ENCODE assay signal across 17 cellular contexts in the genomic region with DNA sequence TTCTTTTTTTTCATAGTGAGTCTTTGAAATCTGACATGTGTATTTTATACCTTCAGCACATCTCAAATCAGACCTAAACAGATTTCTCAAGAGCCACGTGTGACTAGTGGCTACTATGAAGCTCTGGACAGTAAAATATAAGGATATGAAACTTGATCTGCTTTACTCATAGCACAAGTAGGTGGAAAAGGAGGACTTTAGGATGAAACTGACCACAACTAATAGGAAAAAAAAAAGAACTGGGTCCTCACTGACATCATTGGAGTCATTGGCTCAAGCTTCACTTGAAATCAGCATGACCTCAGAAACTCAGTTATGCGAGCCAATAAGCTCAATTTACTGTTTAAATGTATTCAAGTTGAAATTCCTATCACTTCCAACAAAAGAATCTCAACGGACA. TPM values are rescaled to one million over a fixed set of nuclear protein-coding genes. Genes with fewer than 3 reads are reported as not detected.
DNase-seq lines count a peak whose midpoint lies in the region; ATAC-seq and TF ChIP-seq lines count a peak whose summit lies in the region.
"Had no signal": no experiment of that assay in that cellular context is flagged by ENCODE, and none has a peak within 500 bp of the region (broad histone marks: within the 10 kb centered on the region; RNA-seq: fewer than 3 reads in every experiment).

No MANE protein-coding gene starts in this region.

- H3K9me3 ChIP-seq in HCT116 (ENCODE audit: control insufficient read depth in 1 of 2, insufficient read depth in 1 of 2, low read depth in 1 of 2, low read length in 2 of 2) = no peaks in the 10 kb centered on the region
- H3K9me3 ChIP-seq: gastrocnemius medialis had no signal

- CTCF ChIA-PET in HCT116 (lab: Charles Lee) = interaction anchor here (1.3 kb wide), 1 partner anchor 107 kb away, joined by 3 read pairs; no protein-coding TSS in a partner anchor

- no TSS peak for BruUV-seq in HCT116 (replicated peaks; lab: Mats Ljungman, UMichigan)

- intact Hi-C loops in HCT116 (cut with micrococcal nuclease) = no loop called here

- peaks cover 4% of the 10 kb centered on the region in 2 experiments; a peak in 3 of 4 replicates for H3K4me1 ChIP-seq in HCT116 (ENCODE audit: control insufficient read depth in 1 of 2, insufficient read depth in 2 of 2, low read length in 2 of 2)
- H3K4me1 ChIP-seq: gastrocnemius medialis had no signal

- H3K4me3 ChIP-seq in HCT116 (replicated peaks in 1 of 2; ENCODE audit: low read depth in 1 of 2, low read length in 2 of 2) (no peak overlapping the region), fibroblast of villous mesenchyme (ENCODE audit: low read depth, low read length) (no peak overlapping the region)
- H3K4me3 ChIP-seq: gastrocnemius medialis, lung had no signal

- ATAC-seq in HCT116 (no peak), HG03097 (IDR thresholded peaks at IDR 0.05; ENCODE audit: low FRiP score, unreplicated experiment) (no peak), GM21825 (IDR thresholded peaks at IDR 0.05; ENCODE audit: unreplicated experiment) (no peak)
- ATAC-seq: gastrocnemius medialis; stimulated activated naive CD8-positive, alpha-beta T cell treated with anti-CD3 and anti-CD28 coated beads, Interleukin-15, amount 100 ng/mL, for 72 hours had no signal

- POLR2A ChIA-PET in HCT116 (lab: Charles Lee) = no interaction called here

- peak; percentile 14 for DNase-seq in AG08395 (ENCODE audit: low spot score)
- no peak for DNase-seq in HCT116 (ENCODE audit: low read depth, low spot score)
- peak; percentile 34 for DNase-seq in amniotic epithelial cell (ENCODE audit: low read depth)
- DNase-seq in fibroblast of villous mesenchyme (ENCODE audit: low read depth) = peak; percentile 11
- DNase-seq in hippocampal formation (lab: John Stamatoyannopoulos, UW) = no peak
- no peak for DNase-seq in GDM1 (lab: John Stamatoyannopoulos, UW)
- DNase-seq: activated CD4-positive, alpha-beta T cell treated with anti-CD3 and anti-CD28 coated beads, Interleukin-2, amount 50 U/mL, for 4 hours; activated naive CD8-positive, alpha-beta T cell treated with anti-CD3 and anti-CD28 coated beads, Interleukin-2, amount 10 ng/mL, durations not matched to agents 7 days and 5 days; activated T-cell treated with anti-CD3 and anti-CD28 coated beads, Interleukin-2, amount 50 U/mL, for 48 hours; COR-L47; gastrocnemius medialis; NCI-H2081 treated with DMSO at 0.1 percent for 48 hours; NCI-H526 treated with DMSO at 0.1 percent for 48 hours; stimulated activated naive CD8-positive, alpha-beta T cell treated with anti-CD3 and anti-CD28 coated beads, Interleukin-15, amount 100 ng/mL, for 72 hours had no signal

- TF ChIP-seq CTCF in HCT116 (IDR thresholded peaks at IDR 0.05 in 2 of 3, conservative IDR thresholded peaks at IDR 0.05 in 1 of 3; ENCODE audit: borderline replicate concordance in 1 of 3, insufficient read depth in 1 of 3, low read depth in 2 of 3, low read length in 2 of 3) (no peak), fibroblast of villous mesenchyme (IDR thresholded peaks at IDR 0.05; ENCODE audit: insufficient read depth, low read depth, low read length) (no peak)

- no peaks in the 10 kb centered on the region for H4K20me1 ChIP-seq in HCT116 (ENCODE audit: insufficient read depth)

- no peak for TF ChIP-seq RAD21 in HCT116 (IDR thresholded peaks at IDR 0.05; ENCODE audit: low read depth)

- no peaks in the 10 kb centered on the region for H3K9me2 ChIP-seq in HCT116 (ENCODE audit: insufficient read depth)

- H3K27me3 ChIP-seq in HCT116 (ENCODE audit: insufficient read depth, low read length) = no peaks in the 10 kb centered on the region
- H3K27me3 ChIP-seq: gastrocnemius medialis had no signal

- RAD21 ChIA-PET in HCT116 (lab: Charles Lee; ENCODE audit: low non-redundant PET in 1 of 2, low total read pairs in 2 of 2, uncharacterized antibody in 2 of 2, unreplicated experiment in 2 of 2) = no interaction called here

- H3K9ac ChIP-seq in HCT116 (ENCODE audit: low read length) = no peak overlapping the region

- H3K4me2 ChIP-seq in HCT116 (ENCODE audit: low read length) = no peak overlapping the region

- no peak overlapping the region for H3K27ac ChIP-seq in HCT116 (ENCODE audit: low read depth, low read length)
- H3K27ac ChIP-seq: gastrocnemius medialis had no signal

- no peaks in the 10 kb centered on the region for H3K79me2 ChIP-seq in HCT116 (ENCODE audit: insufficient read depth, low read length)

- H3K36me3 ChIP-seq in HCT116 (ENCODE audit: control insufficient read depth in 1 of 2, insufficient read depth in 2 of 2, low read length in 2 of 2) = no peaks in the 10 kb centered on the region
- H3K36me3 ChIP-seq: gastrocnemius medialis had no signal

- no peak for TF ChIP-seq POLR2A in HCT116 (IDR thresholded peaks at IDR 0.05; ENCODE audit: borderline replicate concordance, extremely low read depth, insufficient read depth, insufficient read length)

- peak overlapping the region; percentile 32 for H2AFZ ChIP-seq in HCT116 (ENCODE audit: low read depth, low read length, poor library complexity, severe bottlenecking)

TF ChIP-seq in HCT116, 20 proteins besides CTCF, POLR2A, EP300 and RAD21 (continues in another document):
- TF ChIP-seq, protein P1, sequence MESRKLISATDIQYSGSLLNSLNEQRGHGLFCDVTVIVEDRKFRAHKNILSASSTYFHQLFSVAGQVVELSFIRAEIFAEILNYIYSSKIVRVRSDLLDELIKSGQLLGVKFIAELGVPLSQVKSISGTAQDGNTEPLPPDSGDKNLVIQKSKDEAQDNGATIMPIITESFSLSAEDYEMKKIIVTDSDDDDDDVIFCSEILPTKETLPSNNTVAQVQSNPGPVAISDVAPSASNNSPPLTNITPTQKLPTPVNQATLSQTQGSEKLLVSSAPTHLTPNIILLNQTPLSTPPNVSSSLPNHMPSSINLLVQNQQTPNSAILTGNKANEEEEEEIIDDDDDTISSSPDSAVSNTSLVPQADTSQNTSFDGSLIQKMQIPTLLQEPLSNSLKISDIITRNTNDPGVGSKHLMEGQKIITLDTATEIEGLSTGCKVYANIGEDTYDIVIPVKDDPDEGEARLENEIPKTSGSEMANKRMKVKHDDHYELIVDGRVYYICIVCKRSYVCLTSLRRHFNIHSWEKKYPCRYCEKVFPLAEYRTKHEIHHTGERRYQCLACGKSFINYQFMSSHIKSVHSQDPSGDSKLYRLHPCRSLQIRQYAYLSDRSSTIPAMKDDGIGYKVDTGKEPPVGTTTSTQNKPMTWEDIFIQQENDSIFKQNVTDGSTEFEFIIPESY (IDR thresholded peaks at IDR 0.05; ENCODE audit: extremely low read depth, insufficient replicate concordance, low read length) = no peak
- TF ChIP-seq ELF1 (IDR thresholded peaks at IDR 0.05; ENCODE audit: borderline replicate concordance, low read depth) = no peak
- no peak for TF ChIP-seq ZFX (IDR thresholded peaks at IDR 0.05)
- no peak for TF ChIP-seq ZNF274 (IDR thresholded peaks at IDR 0.05; ENCODE audit: low read depth, low read length)
- no peak for TF ChIP-seq TCF7L2 (IDR thresholded peaks at IDR 0.05; ENCODE audit: borderline replicate concordance, extremely low read depth, insufficient read depth, insufficient read length)
- TF ChIP-seq, protein P2, sequence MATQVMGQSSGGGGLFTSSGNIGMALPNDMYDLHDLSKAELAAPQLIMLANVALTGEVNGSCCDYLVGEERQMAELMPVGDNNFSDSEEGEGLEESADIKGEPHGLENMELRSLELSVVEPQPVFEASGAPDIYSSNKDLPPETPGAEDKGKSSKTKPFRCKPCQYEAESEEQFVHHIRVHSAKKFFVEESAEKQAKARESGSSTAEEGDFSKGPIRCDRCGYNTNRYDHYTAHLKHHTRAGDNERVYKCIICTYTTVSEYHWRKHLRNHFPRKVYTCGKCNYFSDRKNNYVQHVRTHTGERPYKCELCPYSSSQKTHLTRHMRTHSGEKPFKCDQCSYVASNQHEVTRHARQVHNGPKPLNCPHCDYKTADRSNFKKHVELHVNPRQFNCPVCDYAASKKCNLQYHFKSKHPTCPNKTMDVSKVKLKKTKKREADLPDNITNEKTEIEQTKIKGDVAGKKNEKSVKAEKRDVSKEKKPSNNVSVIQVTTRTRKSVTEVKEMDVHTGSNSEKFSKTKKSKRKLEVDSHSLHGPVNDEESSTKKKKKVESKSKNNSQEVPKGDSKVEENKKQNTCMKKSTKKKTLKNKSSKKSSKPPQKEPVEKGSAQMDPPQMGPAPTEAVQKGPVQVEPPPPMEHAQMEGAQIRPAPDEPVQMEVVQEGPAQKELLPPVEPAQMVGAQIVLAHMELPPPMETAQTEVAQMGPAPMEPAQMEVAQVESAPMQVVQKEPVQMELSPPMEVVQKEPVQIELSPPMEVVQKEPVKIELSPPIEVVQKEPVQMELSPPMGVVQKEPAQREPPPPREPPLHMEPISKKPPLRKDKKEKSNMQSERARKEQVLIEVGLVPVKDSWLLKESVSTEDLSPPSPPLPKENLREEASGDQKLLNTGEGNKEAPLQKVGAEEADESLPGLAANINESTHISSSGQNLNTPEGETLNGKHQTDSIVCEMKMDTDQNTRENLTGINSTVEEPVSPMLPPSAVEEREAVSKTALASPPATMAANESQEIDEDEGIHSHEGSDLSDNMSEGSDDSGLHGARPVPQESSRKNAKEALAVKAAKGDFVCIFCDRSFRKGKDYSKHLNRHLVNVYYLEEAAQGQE (IDR thresholded peaks at IDR 0.05; ENCODE audit: low read depth) = no peak
- no peak for TF ChIP-seq EZH2phosphoT487 (IDR thresholded peaks at IDR 0.05; ENCODE audit: borderline replicate concordance)
- TF ChIP-seq CEBPB (IDR thresholded peaks at IDR 0.05; ENCODE audit: low read depth) = no peak
- no peak for TF ChIP-seq CBX3 (IDR thresholded peaks at IDR 0.05; ENCODE audit: low read depth)
- TF ChIP-seq FOSL1 (IDR thresholded peaks at IDR 0.05; ENCODE audit: low read depth) = no peak
- TF ChIP-seq SP1 (IDR thresholded peaks at IDR 0.05; ENCODE audit: low read depth) = no peak
- TF ChIP-seq POLR2AphosphoS5 (IDR thresholded peaks at IDR 0.05; ENCODE audit: low read depth, low read length) = no peak
- TF ChIP-seq EZH2 (IDR thresholded peaks at IDR 0.05) = no peak
- TF ChIP-seq, protein P3, sequence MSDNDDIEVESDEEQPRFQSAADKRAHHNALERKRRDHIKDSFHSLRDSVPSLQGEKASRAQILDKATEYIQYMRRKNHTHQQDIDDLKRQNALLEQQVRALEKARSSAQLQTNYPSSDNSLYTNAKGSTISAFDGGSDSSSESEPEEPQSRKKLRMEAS (IDR thresholded peaks at IDR 0.05) = no peak
- TF ChIP-seq, protein P4, sequence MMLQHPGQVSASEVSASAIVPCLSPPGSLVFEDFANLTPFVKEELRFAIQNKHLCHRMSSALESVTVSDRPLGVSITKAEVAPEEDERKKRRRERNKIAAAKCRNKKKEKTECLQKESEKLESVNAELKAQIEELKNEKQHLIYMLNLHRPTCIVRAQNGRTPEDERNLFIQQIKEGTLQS (IDR thresholded peaks at IDR 0.05) = no peak
- TF ChIP-seq SRF (IDR thresholded peaks at IDR 0.05; ENCODE audit: low read depth) = no peak
- TF ChIP-seq YY1 (IDR thresholded peaks at IDR 0.05; ENCODE audit: extremely low read depth, insufficient replicate concordance, low read depth, low read length) = no peak
- TF ChIP-seq JUND (IDR thresholded peaks at IDR 0.05) = no peak
- no peak for TF ChIP-seq EGR1 (IDR thresholded peaks at IDR 0.05; ENCODE audit: low read depth)

RNA-seq across cellular contexts. Expression of a gene that starts 34.0 kb away (rescaled TPM):
- total RNA-seq in HCT116 (2021; ENCODE audit: unreplicated experiment) = 54.2 TPM
- polyA plus RNA-seq in HCT116 (2012) = 25.5 and 29.6 TPM in 2 replicates
- total RNA-seq in fibroblast of villous mesenchyme = 18.4 and 20.7 TPM in 2 replicates

Comparison
In these comparisons a context has a peak if more than half of its experiments do, and no peak if none do; other contexts are left out.
1. DNase-seq: peak in AG08395 (single experiment), amniotic epithelial cell (single experiment) and fibroblast of villous mesenchyme (single experiment); none in HCT116 (single experiment), hippocampal formation (0 of 2) and GDM1 (single experiment).